Comparison of ENCODE assay signal across 8 cellular contexts in genomic region chr15:51227967-51228783, GRCh38.
DNase-seq lines count a peak whose midpoint lies in the region; ATAC-seq lines count a peak whose summit lies in the region.

No MANE protein-coding gene starts in this region.

- H3K27ac Mint-ChIP-seq in activated CD8-positive, alpha-beta memory T cell treated with anti-CD3 and anti-CD28 coated beads, Interleukin-2, amount 10 ng/mL, durations not matched to agents 7 days and 5 days = peak overlapping the region; percentile 70
- H3K27ac Mint-ChIP-seq in T-cell = no peak overlapping the region

- H3K36me3 Mint-ChIP-seq in activated CD8-positive, alpha-beta memory T cell treated with anti-CD3 and anti-CD28 coated beads, Interleukin-2, amount 10 ng/mL, durations not matched to agents 7 days and 5 days = no peaks in the 10 kb centered on the region
- no peaks in the 10 kb centered on the region for H3K36me3 Mint-ChIP-seq in T-cell

- CTCF ChIA-PET in activated CD8-positive, alpha-beta memory T cell treated with anti-CD3 and anti-CD28 coated beads, Interleukin-2, amount 10 ng/mL, durations not matched to agents 7 days and 5 days (lab: Charles Lee) = interaction anchor here (1.2 to 2.8 kb wide), 4 partner anchors 9 to 65 kb away, joined by 3 to 9 read pairs (median 4); no protein-coding TSS in a partner anchor
- CTCF ChIA-PET in T-cell (lab: Charles Lee) = no interaction called here

- peaks cover 15% of the 10 kb centered on the region for H3K27me3 Mint-ChIP-seq in activated CD8-positive, alpha-beta memory T cell treated with anti-CD3 and anti-CD28 coated beads, Interleukin-2, amount 10 ng/mL, durations not matched to agents 7 days and 5 days
- H3K27me3 Mint-ChIP-seq in T-cell = peaks cover under 1 to 3% of the 10 kb centered on the region in 2 donors

- no peaks in the 10 kb centered on the region for H3K9me3 Mint-ChIP-seq in activated CD8-positive, alpha-beta memory T cell treated with anti-CD3 and anti-CD28 coated beads, Interleukin-2, amount 10 ng/mL, durations not matched to agents 7 days and 5 days (ENCODE audit: low read depth)
- no peaks in the 10 kb centered on the region for H3K9me3 Mint-ChIP-seq in T-cell

- POLR2A ChIA-PET in T-cell (lab: Charles Lee) = no interaction called here

- DNase-seq in activated CD8-positive, alpha-beta memory T cell treated with anti-CD3 and anti-CD28 coated beads, Interleukin-2, amount 10 ng/mL, durations not matched to agents 7 days and 5 days = peak; percentile 76
- DNase-seq in activated CD8-positive, alpha-beta memory T cell treated with anti-CD3 and anti-CD28 coated beads, Interleukin-2, amount 50 U/mL, for 48 hours = no peak
- DNase-seq in HuH-7.5 (ENCODE audit: low spot score) = peak; percentile 25
- DNase-seq in activated T-cell treated with anti-CD3 and anti-CD28 coated beads, Interleukin-2, amount 50 U/mL, for 48 hours = peak; percentile 20 to 25
- peak; percentile 85 for DNase-seq in iris pigment epithelial cell (ENCODE audit: low read depth)
- no peak for DNase-seq in NCI-H1930 (lab: John Stamatoyannopoulos, UW)
- no peak for DNase-seq in T-cell

- ATAC-seq in activated CD8-positive, alpha-beta memory T cell treated with anti-CD3 and anti-CD28 coated beads, Interleukin-2, amount 10 ng/mL, durations not matched to agents 7 days and 5 days = peak; percentile 98
- ATAC-seq in GM21825 (IDR thresholded peaks at IDR 0.05; ENCODE audit: unreplicated experiment) (peak; percentile 93), T-cell (replicated peaks in 1 of 4) (no peak)

- peaks cover 24% of the 10 kb centered on the region for H3K4me1 Mint-ChIP-seq in activated CD8-positive, alpha-beta memory T cell treated with anti-CD3 and anti-CD28 coated beads, Interleukin-2, amount 10 ng/mL, durations not matched to agents 7 days and 5 days
- no peaks in the 10 kb centered on the region for H3K4me1 Mint-ChIP-seq in T-cell

- H3K4me3 Mint-ChIP-seq in activated CD8-positive, alpha-beta memory T cell treated with anti-CD3 and anti-CD28 coated beads, Interleukin-2, amount 10 ng/mL, durations not matched to agents 7 days and 5 days = no peak overlapping the region
- H3K4me3 Mint-ChIP-seq in T-cell = no peak overlapping the region

Comparison
In these comparisons a context has a peak if more than half of its experiments do, and no peak if none do; other contexts are left out.
1. DNase-seq: peak in activated CD8-positive, alpha-beta memory T cell treated with anti-CD3 and anti-CD28 coated beads, Interleukin-2, amount 10 ng/mL, durations not matched to agents 7 days and 5 days (single experiment), HuH-7.5 (single experiment), activated T-cell treated with anti-CD3 and anti-CD28 coated beads, Interleukin-2, amount 50 U/mL, for 48 hours (2 of 2) and iris pigment epithelial cell (single experiment); none in activated CD8-positive, alpha-beta memory T cell treated with anti-CD3 and anti-CD28 coated beads, Interleukin-2, amount 50 U/mL, for 48 hours (single experiment), NCI-H1930 (0 of 2) and T-cell (0 of 34).
2. ATAC-seq: peak in activated CD8-positive, alpha-beta memory T cell treated with anti-CD3 and anti-CD28 coated beads, Interleukin-2, amount 10 ng/mL, durations not matched to agents 7 days and 5 days (single experiment) and GM21825 (single experiment); none in T-cell (0 of 4).